ENCODE assay signal across 37 cellular contexts in genomic region chr10:27805215-27805614, GRCh38. TPM values are rescaled to one million over a fixed set of nuclear protein-coding genes. Genes with fewer than 3 reads are reported as not detected.
"Had no signal": no experiment of that assay in that cellular context is flagged by ENCODE, and none has a peak within 500 bp of the region (broad histone marks: within the 10 kb centered on the region; RNA-seq: fewer than 3 reads in every experiment).

No MANE protein-coding gene starts in this region.

- H3K4me3 ChIP-seq: body of pancreas, breast epithelium, PC-9 had no signal

- ATAC-seq: activated CD8-positive, alpha-beta memory T cell treated with anti-CD3 and anti-CD28 coated beads, Interleukin-2, amount 10 ng/mL, durations not matched to agents 7 days and 5 days; activated naive CD8-positive, alpha-beta T cell treated with anti-CD3 and anti-CD28 coated beads, Interleukin-2, amount 50 U/mL, for 24 hours; body of pancreas; Right ventricle myocardium inferior; SK-N-SH treated with all-trans-retinoic acid at 6 μM for 48 hours; T-cell had no signal

- H3K4me1 ChIP-seq: body of pancreas, breast epithelium had no signal

- H3K36me3 ChIP-seq: breast epithelium, WERI-Rb-1 had no signal

- H3K27ac ChIP-seq: body of pancreas, breast epithelium, KMS-11, PC-9, RWPE1, WERI-Rb-1 had no signal

- DNase-seq: activated CD4-positive, alpha-beta memory T cell treated with anti-CD3 and anti-CD28 coated beads, Interleukin-2, amount 10 ng/mL, durations not matched to agents 7 days and 5 days; activated CD4-positive, alpha-beta T cell treated with anti-CD3 and anti-CD28 coated beads for 1 hour; activated CD4-positive, alpha-beta T cell treated with anti-CD3 and anti-CD28 coated beads for 48 hours; activated CD4-positive, CD25-positive, alpha-beta regulatory T cell; activated CD8-positive, alpha-beta memory T cell treated with anti-CD3 and anti-CD28 coated beads for 24 hours; activated CD8-positive, alpha-beta memory T cell treated with anti-CD3 and anti-CD28 coated beads, Interleukin-2, amount 10 ng/mL, durations not matched to agents 7 days and 5 days; activated CD8-positive, alpha-beta memory T cell treated with anti-CD3 and anti-CD28 coated beads, Interleukin-2, amount 50 U/mL, for 48 hours; activated effector memory CD4-positive, alpha-beta T cell treated with Interleukin-2 at 50 U/mL for 16 hours; activated naive CD4-positive, alpha-beta T cell treated with anti-CD3 and anti-CD28 coated beads, Interleukin-2, amount 10 ng/mL, durations not matched to agents 7 days and 5 days; activated naive CD8-positive, alpha-beta T cell treated with anti-CD3 and anti-CD28 coated beads, Interleukin-2, amount 50 U/mL, for 24 hours; activated T-cell treated with anti-CD3 and anti-CD28 coated beads, Interleukin-2, amount 50 U/mL, for 48 hours; anterior cingulate cortex; body of pancreas; MM.1S; NCI-H1092 treated with DMSO at 0.1 percent for 48 hours; NCI-H1417; NCI-H146; NCI-H187; NCI-H2029 treated with DMSO at 0.1 percent for 48 hours; NCI-H2107; NCI-H2171; NCI-H510A; NCI-H526; NCI-H748 treated with DMSO at 0.1 percent for 48 hours; NK-92 treated with Interleukin-12 subunit alpha and Interleukin-12 subunit beta, amount 100 ng/mL, for 24 hours; PC-9; SIG-M5; T-cell; T-helper 2 cell; T-helper 9 cell; WERI-Rb-1 had no signal

- H3K9me3 ChIP-seq: body of pancreas, breast epithelium had no signal

- H3K27me3 ChIP-seq: body of pancreas had no signal

RNA-seq across cellular contexts. Expression of gene MKX, which starts 59.6 kb away (rescaled TPM):
- total RNA-seq: activated CD8-positive, alpha-beta memory T cell treated with anti-CD3 and anti-CD28 coated beads, Interleukin-2, amount 10 ng/mL, durations not matched to agents 7 days and 5 days; PC-9; SK-MEL-5 had no signal
